Comparison of ENCODE assay signal across 21 cellular contexts in the genomic region with DNA sequence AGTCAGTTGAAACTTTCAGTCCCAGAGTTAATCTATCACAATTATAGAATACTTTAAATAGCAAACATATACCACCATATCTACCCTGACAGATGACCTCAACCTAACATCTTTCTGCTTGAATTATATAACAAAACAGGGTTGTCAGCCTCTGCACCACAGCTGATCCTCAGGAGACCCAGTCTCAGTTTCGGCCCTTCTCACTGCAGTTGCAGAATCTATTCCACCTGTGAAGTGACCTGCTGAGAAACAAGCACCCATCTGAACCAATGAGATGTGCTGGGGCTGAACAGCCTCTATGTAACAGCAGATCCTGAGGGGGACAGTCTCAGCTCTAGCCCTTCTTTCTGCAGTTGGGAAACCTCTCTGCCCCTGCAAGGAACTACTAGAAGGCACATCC.
"Had no signal": no experiment of that assay in that cellular context is flagged by ENCODE, and none has a peak within 500 bp of the region (broad histone marks: within the 10 kb centered on the region; RNA-seq: fewer than 3 reads in every experiment).

No MANE protein-coding gene starts in this region.

- ATAC-seq: activated CD4-positive, alpha-beta T cell treated with anti-CD3 and anti-CD28 coated beads for 36 hours; activated CD8-positive, alpha-beta memory T cell treated with anti-CD3 and anti-CD28 coated beads, Interleukin-2, amount 10 ng/mL, durations not matched to agents 7 days and 5 days; esophagus mucosa; gastroesophageal sphincter; heart left ventricle; left ventricle myocardium superior had no signal

- H3K4me1 Mint-ChIP-seq: activated CD4-positive, alpha-beta T cell treated with anti-CD3 and anti-CD28 coated beads for 36 hours; activated CD8-positive, alpha-beta memory T cell treated with anti-CD3 and anti-CD28 coated beads, Interleukin-2, amount 10 ng/mL, durations not matched to agents 7 days and 5 days; immature natural killer cell; memory B cell had no signal

- H3K4me1 ChIP-seq: gastroesophageal sphincter, heart left ventricle, thyroid gland, uterus had no signal

- H3K36me3 Mint-ChIP-seq: activated CD4-positive, alpha-beta memory T cell treated with anti-CD3 and anti-CD28 coated beads for 36 hours; activated CD8-positive, alpha-beta memory T cell treated with anti-CD3 and anti-CD28 coated beads, Interleukin-2, amount 10 ng/mL, durations not matched to agents 7 days and 5 days; activated naive CD8-positive, alpha-beta T cell; immature natural killer cell; memory B cell; WTC11 had no signal

- H3K4me3 Mint-ChIP-seq: activated CD4-positive, alpha-beta memory T cell treated with anti-CD3 and anti-CD28 coated beads for 36 hours; activated CD4-positive, alpha-beta T cell treated with anti-CD3 and anti-CD28 coated beads for 36 hours; activated CD8-positive, alpha-beta memory T cell treated with anti-CD3 and anti-CD28 coated beads, Interleukin-2, amount 10 ng/mL, durations not matched to agents 7 days and 5 days; activated naive CD8-positive, alpha-beta T cell; dendritic cell treated with granulocyte-macrophage colony-stimulating factor and Interleukin-4, amounts not matched to agents 40 ng/mL and 50 ng/mL, for 4 days; immature natural killer cell; memory B cell; WTC11 had no signal

- H3K4me3 ChIP-seq: gastroesophageal sphincter, heart left ventricle, thyroid gland, uterus had no signal

- H3K36me3 ChIP-seq: gastroesophageal sphincter, heart left ventricle, thyroid gland, uterus had no signal

- H3K27ac Mint-ChIP-seq: activated CD4-positive, alpha-beta memory T cell treated with anti-CD3 and anti-CD28 coated beads for 36 hours; activated CD4-positive, alpha-beta T cell treated with anti-CD3 and anti-CD28 coated beads for 36 hours; activated CD8-positive, alpha-beta memory T cell treated with anti-CD3 and anti-CD28 coated beads, Interleukin-2, amount 10 ng/mL, durations not matched to agents 7 days and 5 days; activated naive CD8-positive, alpha-beta T cell; dendritic cell treated with granulocyte-macrophage colony-stimulating factor and Interleukin-4, amounts not matched to agents 40 ng/mL and 50 ng/mL, for 4 days; immature natural killer cell; memory B cell; progenitor cell of endocrine pancreas; WTC11 had no signal

- H3K9me3 ChIP-seq: gastroesophageal sphincter, thyroid gland, uterus had no signal

- H3K27me3 ChIP-seq: gastroesophageal sphincter, heart left ventricle, thyroid gland, uterus had no signal

- H3K27ac ChIP-seq: gastroesophageal sphincter, heart left ventricle, thyroid gland, uterus had no signal

- H3K9me3 Mint-ChIP-seq: dendritic cell treated with granulocyte-macrophage colony-stimulating factor and Interleukin-4, amounts not matched to agents 40 ng/mL and 50 ng/mL, for 4 days; WTC11 had no signal

- DNase-seq: activated CD4-positive, alpha-beta memory T cell treated with anti-CD3 and anti-CD28 coated beads for 36 hours; activated CD4-positive, alpha-beta T cell treated with anti-CD3 and anti-CD28 coated beads for 36 hours; activated CD8-positive, alpha-beta memory T cell treated with anti-CD3 and anti-CD28 coated beads, Interleukin-2, amount 10 ng/mL, durations not matched to agents 7 days and 5 days; amniotic stem cell; effector CD8-positive, alpha-beta T cell; heart left ventricle; immature natural killer cell; left ventricle myocardium superior; occipital lobe; stimulated activated CD4-positive, alpha-beta T cell treated with anti-CD3 and anti-CD28 coated beads, Interleukin-12 subunit alpha, Interleukin-12 subunit beta, amount 100 ng/mL, for 4 hours; stimulated activated CD4-positive, alpha-beta T cell treated with anti-CD3 and anti-CD28 coated beads, Interleukin-1b, Interleukin-23, amount 100 ng/mL, for 48 hours; stimulated activated naive CD4-positive, alpha-beta T cell treated with Interleukin-2 at 50 U/mL for 16 hours; thyroid gland; uterus had no signal

- H3K27me3 Mint-ChIP-seq: activated CD4-positive, alpha-beta memory T cell treated with anti-CD3 and anti-CD28 coated beads for 36 hours; activated CD4-positive, alpha-beta T cell treated with anti-CD3 and anti-CD28 coated beads for 36 hours; activated CD8-positive, alpha-beta memory T cell treated with anti-CD3 and anti-CD28 coated beads, Interleukin-2, amount 10 ng/mL, durations not matched to agents 7 days and 5 days; activated naive CD8-positive, alpha-beta T cell; dendritic cell treated with granulocyte-macrophage colony-stimulating factor and Interleukin-4, amounts not matched to agents 40 ng/mL and 50 ng/mL, for 4 days; memory B cell; progenitor cell of endocrine pancreas had no signal
